Comparison of ENCODE assay signal across 8 cellular contexts in genomic region chr1:21781971-21782867, GRCh38. TPM values are rescaled to one million over a fixed set of nuclear protein-coding genes. Genes with fewer than 3 reads are reported as not detected.
A peak's percentile ranks its signal among the peaks of the same experiment; 100 is the strongest.
DNase-seq lines count a peak whose midpoint lies in the region; ATAC-seq and TF ChIP-seq lines count a peak whose summit lies in the region.

No MANE protein-coding gene starts in this region.

- H3K4me3 Mint-ChIP-seq in activated B cell treated with CpG ODN at 0.5 μM for 24 hours: peak overlapping the region; percentile 90

- peaks cover 2% of the 10 kb centered on the region for H3K9me3 Mint-ChIP-seq in activated B cell treated with CpG ODN at 0.5 μM for 24 hours

- intact Hi-C loops in activated B cell treated with CpG ODN at 0.5 μM for 24 hours (cut with micrococcal nuclease): loop anchor here (2.0 to 5.0 kb wide), 7 partner anchors 35 to 1385 kb away; partner anchors contain the start of genes CDC42, ECE1, HP1BP3 and LUZP1

- CTCF ChIA-PET in activated B cell treated with CpG ODN at 0.5 μM for 24 hours (lab: Charles Lee): interaction anchor here (0.7 to 1.7 kb wide), 10 partner anchors 19 to 550 kb away, joined by 3 to 10 read pairs (median 3); partner anchors contain the start of gene RAP1GAP

- TF ChIP-seq CTCF in activated B cell treated with CpG ODN at 0.5 μM for 24 hours (IDR thresholded peaks at IDR 0.05) (no peak), coronary artery (IDR thresholded peaks at IDR 0.05) (no peak)

- POLR2A ChIA-PET in activated B cell treated with CpG ODN at 0.5 μM for 24 hours (lab: Charles Lee): interaction anchor here (0.5 to 4.7 kb wide), 17 partner anchors 8 to 1121 kb away, joined by 3 to 96 read pairs (median 5); partner anchors contain the start of genes CDC42 and DDOST

- DNase-seq in NCI-H2029 (lab: John Stamatoyannopoulos, UW) (peak; percentile 33), NCI-H2029 treated with DMSO at 0.1 percent for 48 hours (lab: John Stamatoyannopoulos, UW) (no peak), NCI-H146 treated with DMSO at 0.1 percent for 48 hours (lab: John Stamatoyannopoulos, UW; ENCODE audit: unreplicated experiment) (peak; percentile 10), activated B cell treated with CpG ODN at 0.5 μM for 24 hours (no peak), coronary artery (ENCODE audit: low spot score) (no peak), left lobe of liver (ENCODE audit: low spot score) (no peak)
- DNase-seq in stimulated activated CD4-positive, alpha-beta T cell treated with anti-CD3 and anti-CD28 coated beads, Interleukin-2, amount 100 ng/mL, for 4 hours (ENCODE audit: low read depth): peak; percentile 2

- peaks cover 36% of the 10 kb centered on the region for H3K4me1 Mint-ChIP-seq in activated B cell treated with CpG ODN at 0.5 μM for 24 hours

- no peaks in the 10 kb centered on the region for H3K27me3 Mint-ChIP-seq in activated B cell treated with CpG ODN at 0.5 μM for 24 hours

- peaks cover 18% of the 10 kb centered on the region for H3K36me3 Mint-ChIP-seq in activated B cell treated with CpG ODN at 0.5 μM for 24 hours (ENCODE audit: low read depth)

- peak; percentile 22 for ATAC-seq in HG02763 (IDR thresholded peaks at IDR 0.05; ENCODE audit: unreplicated experiment)
- ATAC-seq in activated B cell treated with CpG ODN at 0.5 μM for 24 hours (ENCODE audit: low read depth): peak; percentile 10
- peak; percentile 47 for ATAC-seq in left lobe of liver

- H3K27ac ChIP-seq in coronary artery: peak overlapping the region; percentile 97 to 100

- peak overlapping the region; percentile 98 for H3K4me3 ChIP-seq in coronary artery

- H3K27ac Mint-ChIP-seq in activated B cell treated with CpG ODN at 0.5 μM for 24 hours: peak overlapping the region; percentile 100

RNA-seq across cellular contexts. Expression of gene USP48, which starts 0.7 kb away (rescaled TPM):
- total RNA-seq in activated B cell treated with CpG ODN at 0.5 μM for 24 hours (86.3 and 97.3 TPM in 2 replicates), left lobe of liver (22.7 TPM)

RNA-seq across cellular contexts. Expression of gene LDLRAD2, which starts 29.8 kb away (rescaled TPM):
- total RNA-seq in activated B cell treated with CpG ODN at 0.5 μM for 24 hours: 0.64 and 0.67 TPM in 2 replicates
- total RNA-seq in left lobe of liver: not detected

Comparison
In these comparisons a context has a peak if more than half of its experiments do, and no peak if none do; other contexts are left out.
1. DNase-seq: peak in NCI-H2029 (single experiment), NCI-H146 treated with DMSO at 0.1 percent for 48 hours (single experiment) and stimulated activated CD4-positive, alpha-beta T cell treated with anti-CD3 and anti-CD28 coated beads, Interleukin-2, amount 100 ng/mL, for 4 hours (single experiment); none in NCI-H2029 treated with DMSO at 0.1 percent for 48 hours (single experiment), activated B cell treated with CpG ODN at 0.5 μM for 24 hours (single experiment), coronary artery (single experiment) and left lobe of liver (single experiment).
2. Peak in every context shown above with its lines, with median percentiles within 50 percentile points of each other: ATAC-seq.